In the genomic region with DNA sequence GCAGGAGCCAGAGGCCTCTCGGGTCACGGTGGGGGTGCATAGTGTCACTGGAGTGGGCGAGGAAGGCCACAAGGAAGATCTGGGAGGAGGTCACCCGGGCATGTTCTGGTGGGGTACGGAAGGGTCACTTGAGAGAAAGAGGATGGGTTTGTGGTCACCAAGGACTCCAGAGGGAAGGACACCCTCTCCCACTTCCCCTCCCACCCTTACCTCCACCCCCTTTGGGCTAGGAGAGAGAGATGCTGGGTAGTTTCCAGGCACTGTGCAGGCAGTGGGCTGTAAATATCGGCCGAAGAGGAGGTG, we compare ENCODE assay signal across 7 cellular contexts. TPM values are rescaled to one million over a fixed set of nuclear protein-coding genes. Genes with fewer than 3 reads are reported as not detected.
DNase-seq lines count a peak whose midpoint lies in the region; ATAC-seq, FAIRE-seq and TF ChIP-seq lines count a peak whose summit lies in the region.

No MANE protein-coding gene starts in this region.

- H3K36me3 Mint-ChIP-seq in HFFc6 (ENCODE audit: low read depth): no peaks in the 10 kb centered on the region
- peaks cover 2% of the 10 kb centered on the region for H3K36me3 Mint-ChIP-seq in activated naive CD8-positive, alpha-beta T cell treated with anti-CD3 and anti-CD28 coated beads for 36 hours
- no peaks in the 10 kb centered on the region for H3K36me3 Mint-ChIP-seq in stimulated activated memory B cell treated with anti-CD40 and anti-IgM and Interleukin-4, amounts not matched to agents 10 μg/mL and 1 μg/mL and 100 μg/mL, for 72 hours

- TF ChIP-seq POLR2A in GM12891 (IDR thresholded peaks at IDR 0.05; ENCODE audit: low read depth, low read length): no peak

- H3K9me3 ChIP-seq in iPS-18c (ENCODE audit: control insufficient read depth, insufficient read depth, low read length): no peaks in the 10 kb centered on the region

- TF ChIP-seq CTCF in HFFc6 (IDR thresholded peaks at IDR 0.05): no peak

- FAIRE-seq in GM12891 (lab: Jason Lieb, UNC): no peak

- 0 out of 2 replicates have a peak overlapping the region, but pooled peaks have one; percentile 51 for H3K27ac Mint-ChIP-seq in HFFc6
- peak overlapping the region; percentile 89 for H3K27ac Mint-ChIP-seq in activated naive CD8-positive, alpha-beta T cell treated with anti-CD3 and anti-CD28 coated beads for 36 hours
- peak overlapping the region; percentile 70 for H3K27ac Mint-ChIP-seq in stimulated activated memory B cell treated with anti-CD40 and anti-IgM and Interleukin-4, amounts not matched to agents 10 μg/mL and 1 μg/mL and 100 μg/mL, for 72 hours

- no peaks in the 10 kb centered on the region for H3K9me3 Mint-ChIP-seq in HFFc6
- no peaks in the 10 kb centered on the region for H3K9me3 Mint-ChIP-seq in activated naive CD8-positive, alpha-beta T cell treated with anti-CD3 and anti-CD28 coated beads for 36 hours
- no peaks in the 10 kb centered on the region for H3K9me3 Mint-ChIP-seq in stimulated activated memory B cell treated with anti-CD40 and anti-IgM and Interleukin-4, amounts not matched to agents 10 μg/mL and 1 μg/mL and 100 μg/mL, for 72 hours

- ATAC-seq in stimulated activated memory B cell treated with anti-CD40 and anti-IgM and Interleukin-4, amounts not matched to agents 10 μg/mL and 1 μg/mL and 100 μg/mL, for 72 hours: no peak
- ATAC-seq in HG02938 (IDR thresholded peaks at IDR 0.05; ENCODE audit: unreplicated experiment): no peak

- DNase-seq in HFFc6: no peak
- DNase-seq in activated naive CD8-positive, alpha-beta T cell treated with anti-CD3 and anti-CD28 coated beads for 36 hours: no peak
- no peak for DNase-seq in mesenteric fat pad (ENCODE audit: low spot score)
- no peak for DNase-seq in GM12891 (ENCODE audit: insufficient read length, low spot score)

- peaks cover 28% of the 10 kb centered on the region; the same call in 1 of the 2 replicates for H3K4me1 Mint-ChIP-seq in HFFc6 (ENCODE audit: low read depth)
- H3K4me1 Mint-ChIP-seq in activated naive CD8-positive, alpha-beta T cell treated with anti-CD3 and anti-CD28 coated beads for 36 hours: peaks cover 50% of the 10 kb centered on the region
- peaks cover 22% of the 10 kb centered on the region for H3K4me1 Mint-ChIP-seq in stimulated activated memory B cell treated with anti-CD40 and anti-IgM and Interleukin-4, amounts not matched to agents 10 μg/mL and 1 μg/mL and 100 μg/mL, for 72 hours

- H3K4me3 ChIP-seq in iPS-18c (ENCODE audit: insufficient read depth, low read depth, low read length): peak overlapping the region; percentile 59; the same call in 1 of the 2 replicates

- peak overlapping the region; percentile 85 for H3K4me3 Mint-ChIP-seq in HFFc6
- H3K4me3 Mint-ChIP-seq in activated naive CD8-positive, alpha-beta T cell treated with anti-CD3 and anti-CD28 coated beads for 36 hours: peak overlapping the region; percentile 85
- H3K4me3 Mint-ChIP-seq in stimulated activated memory B cell treated with anti-CD40 and anti-IgM and Interleukin-4, amounts not matched to agents 10 μg/mL and 1 μg/mL and 100 μg/mL, for 72 hours: peak overlapping the region; percentile 89

- peaks cover 4% of the 10 kb centered on the region for H3K27me3 Mint-ChIP-seq in HFFc6 (ENCODE audit: insufficient read depth)
- no peaks in the 10 kb centered on the region for H3K27me3 Mint-ChIP-seq in activated naive CD8-positive, alpha-beta T cell treated with anti-CD3 and anti-CD28 coated beads for 36 hours
- peaks cover 26% of the 10 kb centered on the region for H3K27me3 Mint-ChIP-seq in stimulated activated memory B cell treated with anti-CD40 and anti-IgM and Interleukin-4, amounts not matched to agents 10 μg/mL and 1 μg/mL and 100 μg/mL, for 72 hours

TF ChIP-seq in GM12891, 5 proteins besides CTCF, POLR2A, EP300 and RAD21:
- TF ChIP-seq SPI1 (IDR thresholded peaks at IDR 0.05; ENCODE audit: low read depth, low read length): no peak
TF ChIP-seq in GM12891: peak in this region for 0.

RNA-seq across cellular contexts. Expression of a gene that starts 0.7 kb away (rescaled TPM):
- 1 to 10 TPM; 3.0 to 8.3 (median 4.3) TPM for total RNA-seq in HFFc6 (2021; fragmentation: NEBNext Ultra II Directional; extraction: Animal tissue kit (Norgen Biotek cat#: 25700))
- 1 to 10 TPM; 2.1 to 2.5 TPM for total RNA-seq in activated naive CD8-positive, alpha-beta T cell treated with anti-CD3 and anti-CD28 coated beads for 36 hours
- total RNA-seq in mesenteric fat pad: 7.4 TPM
- 0.28 TPM for polyA plus RNA-seq in GM12891 (2012; ENCODE audit: low read depth, missing spikeins)

RNA-seq across cellular contexts. Expression of a gene that starts 14.9 kb away (rescaled TPM):
- 10 to 100 TPM in 1 of 6 experiments, 1 to 10 TPM in 5; 7.2 to 10.3 (median 8.1) TPM for total RNA-seq in HFFc6 (2021; fragmentation: NEBNext Ultra II Directional; extraction: Animal tissue kit (Norgen Biotek cat#: 25700))
- 1 to 10 TPM; 6.3 to 8.1 TPM for total RNA-seq in activated naive CD8-positive, alpha-beta T cell treated with anti-CD3 and anti-CD28 coated beads for 36 hours
- total RNA-seq in mesenteric fat pad: 8.9 TPM
- 4.4 TPM for polyA plus RNA-seq in GM12891 (2012; ENCODE audit: low read depth, missing spikeins)

RNA-seq across cellular contexts. Expression of a gene that starts 25.1 kb away (rescaled TPM):
- total RNA-seq in HFFc6 (2021; fragmentation: NEBNext Ultra II Directional; extraction: Animal tissue kit (Norgen Biotek cat#: 25700)): 1 to 10 TPM; 5.6 to 7.3 (median 6.4) TPM
- 10 to 100 TPM; 14.6 to 15.6 TPM for total RNA-seq in activated naive CD8-positive, alpha-beta T cell treated with anti-CD3 and anti-CD28 coated beads for 36 hours
- total RNA-seq in mesenteric fat pad: 3.0 TPM
- polyA plus RNA-seq in GM12891 (2012; ENCODE audit: low read depth, missing spikeins): 6.7 TPM

RNA-seq across cellular contexts. Expression of a gene that starts 30.8 kb away (rescaled TPM):
- total RNA-seq in HFFc6 (2021; fragmentation: NEBNext Ultra II Directional; extraction: Animal tissue kit (Norgen Biotek cat#: 25700)): under 1 TPM in 1 of 6 experiments, not detected in 5; 0.12 TPM
- under 1 TPM in 1 of 2 experiments, not detected in 1; 0.16 TPM for total RNA-seq in activated naive CD8-positive, alpha-beta T cell treated with anti-CD3 and anti-CD28 coated beads for 36 hours
- total RNA-seq in mesenteric fat pad: not detected
- polyA plus RNA-seq in GM12891 (2012; ENCODE audit: low read depth, missing spikeins): 0.40 TPM

RNA-seq across cellular contexts. Expression of a gene that starts 39.6 kb away (rescaled TPM):
- 10 to 100 TPM; 10.6 to 11.7 (median 11.2) TPM for total RNA-seq in HFFc6 (2021; fragmentation: NEBNext Ultra II Directional; extraction: Animal tissue kit (Norgen Biotek cat#: 25700))
- 1 to 10 TPM; 8.4 TPM for total RNA-seq in activated naive CD8-positive, alpha-beta T cell treated with anti-CD3 and anti-CD28 coated beads for 36 hours
- total RNA-seq in mesenteric fat pad: 8.7 TPM
- 4.5 TPM for polyA plus RNA-seq in GM12891 (2012; ENCODE audit: low read depth, missing spikeins)
